In genomic region chr16:14634389-14634725, GRCh38 we compare ENCODE assay signal across 8 cellular contexts. TPM values are rescaled to one million over a fixed set of nuclear protein-coding genes. Genes with fewer than 3 reads are reported as not detected.
DNase-seq lines count a peak whose midpoint lies in the region; ATAC-seq and TF ChIP-seq lines count a peak whose summit lies in the region.

No MANE protein-coding gene starts in this region.

- no peaks in the 10 kb centered on the region for H3K27me3 Mint-ChIP-seq in mesothelial cell of epicardium (ENCODE audit: low read depth)

- H3K9me3 Mint-ChIP-seq in mesothelial cell of epicardium, result peaks cover 3% of the 10 kb centered on the region

- H3K27me3 ChIP-seq in heart right ventricle (no peaks in the 10 kb centered on the region), uterus (no peaks in the 10 kb centered on the region)

- TF ChIP-seq POLR2A in uterus (IDR thresholded peaks at IDR 0.05), result no peak

- H3K36me3 Mint-ChIP-seq in mesothelial cell of epicardium, result peaks cover 2% of the 10 kb centered on the region

- TF ChIP-seq CTCF in heart right ventricle (IDR thresholded peaks at IDR 0.05) (no peak), astrocyte of the spinal cord (IDR thresholded peaks at IDR 0.05; ENCODE audit: low read depth, low read length) (no peak), mesothelial cell of epicardium (IDR thresholded peaks at IDR 0.05; ENCODE audit: unreplicated experiment) (no peak), uterus (IDR thresholded peaks at IDR 0.05) (no peak)

- H3K27ac ChIP-seq in heart right ventricle (peak overlapping the region in 3 of 10 donors; percentile 90 to 98 (median 95)), urinary bladder (ENCODE audit: low read depth) (no peak overlapping the region), uterus (no peak overlapping the region)

- in situ Hi-C loops in astrocyte of the spinal cord (cut with HindIII; ENCODE audit: low sequenced_read_pairs), result no loop called here

- H3K27ac Mint-ChIP-seq in mesothelial cell of epicardium, result peak overlapping the region; percentile 99

- DNase-seq in heart right ventricle (no peak), Right ventricle myocardium inferior (ENCODE audit: missing footprints) (no peak), astrocyte of the spinal cord (ENCODE audit: low read depth, low spot score) (no peak), mesothelial cell of epicardium (ENCODE audit: low spot score in 2 of 2, unreplicated experiment in 2 of 2) (no peak), uterus (no peak)
- DNase-seq in activated effector memory CD4-positive, alpha-beta T cell treated with Interleukin-2 at 50 U/mL for 16 hours, result no peak

- ATAC-seq in heart right ventricle (no peak), Right ventricle myocardium inferior (no peak), HG03378 (IDR thresholded peaks at IDR 0.05; ENCODE audit: unreplicated experiment) (no peak)

- H3K4me3 Mint-ChIP-seq in mesothelial cell of epicardium, result peak overlapping the region; percentile 100

- no peaks in the 10 kb centered on the region for H3K9me3 ChIP-seq in heart right ventricle
- H3K9me3 ChIP-seq in uterus, result no peaks in the 10 kb centered on the region

- peaks cover 31% of the 10 kb centered on the region for H3K4me1 Mint-ChIP-seq in mesothelial cell of epicardium

- peak overlapping the region; percentile 59 to 99 (median 97) for H3K4me3 ChIP-seq in heart right ventricle
- peak overlapping the region; percentile 96 for H3K4me3 ChIP-seq in astrocyte of the spinal cord (ENCODE audit: low read depth, low read length)
- peak overlapping the region; percentile 84 for H3K4me3 ChIP-seq in urinary bladder (ENCODE audit: low read depth, low read length)
- peak overlapping the region in 1 of 2 donors; percentile 94 for H3K4me3 ChIP-seq in uterus

- 64 to 70% methylated on average over 7 of the region's 7 CpGs for WGBS in heart right ventricle, 2 donors
- 64% methylated on average over 7 of the region's 7 CpGs for WGBS in urinary bladder

- intact Hi-C loops in heart right ventricle (cut with DNase I) (loop anchor here in 1 of 10 donors (10.0 kb wide), 2 partner anchors 350 to 720 kb away; no protein-coding TSS in a partner anchor), Right ventricle myocardium inferior (cut with DNase I) (loop anchor here (10.0 kb wide), 1 partner anchor 710 kb away; the partner anchor contains the start of gene ERCC4), uterus (cut with DNase I; ENCODE audit: low total_unique reads) (no loop called here)

- H3K36me3 ChIP-seq in heart right ventricle, result peaks cover 0 to 20% (median 9%) of the 10 kb centered on the region in 9 donors
- H3K36me3 ChIP-seq in urinary bladder (ENCODE audit: insufficient read depth), result no peaks in the 10 kb centered on the region
- H3K36me3 ChIP-seq in uterus, result no peaks in the 10 kb centered on the region

- H3K4me1 ChIP-seq in heart right ventricle (peaks cover 0 to 73% (median 41%) of the 10 kb centered on the region in 9 donors), urinary bladder (ENCODE audit: insufficient read depth) (peaks cover 1% of the 10 kb centered on the region), uterus (peaks cover 5 to 9% of the 10 kb centered on the region in 2 donors)

RNA-seq across cellular contexts. Expression of gene BFAR, which starts 1.6 kb away (rescaled TPM):
- total RNA-seq in heart right ventricle, result 10 to 100 TPM; 33.2 to 42.5 (median 36.5) TPM
- 10 to 100 TPM; 21.7 to 31.5 TPM for polyA plus RNA-seq in heart right ventricle
- 26.0 TPM for total RNA-seq in Right ventricle myocardium inferior
- 57.0 to 60.7 TPM (median 57.5 TPM) in 3 replicates for total RNA-seq in mesothelial cell of epicardium
- total RNA-seq in urinary bladder, result 54.2 TPM
- polyA plus RNA-seq in urinary bladder, result 47.7 TPM
- 10 to 100 TPM; 17.4 to 88.1 (median 60.7) TPM for total RNA-seq in uterus

RNA-seq across cellular contexts. Expression of gene PARN, which starts 4.3 kb away (rescaled TPM):
- total RNA-seq in heart right ventricle, result 10 to 100 TPM; 15.3 to 25.3 (median 24.1) TPM
- polyA plus RNA-seq in heart right ventricle, result 10 to 100 TPM in 1 of 2 donors, 1 to 10 TPM in 1; 7.0 to 12.2 TPM
- total RNA-seq in Right ventricle myocardium inferior, result 17.2 TPM
- total RNA-seq in mesothelial cell of epicardium, result 30.3 to 39.6 TPM (median 35.6 TPM) in 3 replicates
- total RNA-seq in urinary bladder, result 37.4 TPM
- polyA plus RNA-seq in urinary bladder, result 25.8 TPM
- 10 to 100 TPM; 34.1 to 50.0 (median 40.3) TPM for total RNA-seq in uterus

RNA-seq across cellular contexts. Expression of gene PLA2G10, which starts 59.8 kb away (rescaled TPM):
- total RNA-seq in heart right ventricle (not detected), Right ventricle myocardium inferior (not detected), mesothelial cell of epicardium (not detected in 3 replicates), urinary bladder (0.32 TPM), uterus (not detected)
- polyA plus RNA-seq in heart right ventricle (under 1 TPM in 1 of 2 donors, not detected in 1; 0.03 TPM), urinary bladder (1.4 TPM)
